16 cellular contexts compared by ENCODE assay signal in the genomic region with DNA sequence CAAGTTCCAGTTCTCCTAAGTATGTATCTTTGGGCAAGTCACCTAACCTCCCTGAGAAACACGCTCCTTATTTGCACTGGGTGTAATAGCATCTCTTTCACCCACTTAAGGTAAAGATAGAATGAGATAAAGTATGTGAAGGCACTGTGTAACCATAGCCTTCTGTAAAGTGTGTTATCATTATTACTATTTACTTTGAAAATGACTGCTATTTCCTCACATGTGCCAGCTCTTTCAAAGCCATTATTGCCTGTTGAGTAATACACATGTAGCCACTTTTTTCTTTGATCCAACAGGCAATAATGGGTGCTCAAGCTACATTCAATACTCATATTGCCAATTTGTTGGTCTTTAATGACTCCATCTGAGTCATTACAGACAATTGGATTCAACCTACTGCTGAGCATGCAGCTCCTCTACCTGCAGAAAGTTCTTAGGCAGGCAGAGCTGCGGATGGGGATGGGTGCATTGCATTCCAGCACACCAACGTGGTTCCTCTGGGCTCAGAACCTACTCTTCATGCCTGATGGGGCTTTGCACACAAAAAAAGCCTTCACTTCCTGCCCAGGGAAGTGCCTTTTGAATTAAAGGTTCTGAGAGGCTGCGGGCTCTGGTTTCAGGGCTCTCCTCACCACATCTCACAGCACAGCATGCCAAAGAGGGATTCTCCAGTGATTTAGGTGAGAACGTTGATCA. TPM values are rescaled to one million over a fixed set of nuclear protein-coding genes. Genes with fewer than 3 reads are reported as not detected.
"Had no signal": no experiment of that assay in that cellular context is flagged by ENCODE, and none has a peak within 500 bp of the region (broad histone marks: within the 10 kb centered on the region; RNA-seq: fewer than 3 reads in every experiment).

No MANE protein-coding gene starts in this region.

- H3K36me3 ChIP-seq: left lung, sigmoid colon, upper lobe of right lung had no signal

- H3K9me3 ChIP-seq: body of pancreas, left lung, sigmoid colon, upper lobe of right lung had no signal

- H3K27me3 ChIP-seq: body of pancreas, left lung, sigmoid colon, upper lobe of right lung had no signal

- H3K9me3 Mint-ChIP-seq: activated B cell treated with CpG ODN at 0.5 μM for 24 hours; activated CD4-positive, alpha-beta T cell treated with anti-CD3 and anti-CD28 coated beads, Interleukin-2, amount 10 ng/mL, durations not matched to agents 24 days and 14 days; activated naive CD4-positive, alpha-beta T cell treated with anti-CD3 and anti-CD28 coated beads, Interleukin-2, amount 10 ng/mL, durations not matched to agents 7 days and 5 days; activated T-helper 2 cell treated with anti-CD3 and anti-CD28 coated beads, Interferon-gamma antibody, Interleukin-2, Interleukin-4, amounts not matched to agents 10 μg/mL and 5 μg/mL and 100 μg/mL, durations not matched to agents 14 hours and 24 hours and 36 hours had no signal

- DNase-seq: activated B cell treated with CpG ODN at 0.5 μM for 24 hours; activated CD4-positive, alpha-beta T cell treated with anti-CD3 and anti-CD28 coated beads, Interleukin-2, amount 10 ng/mL, durations not matched to agents 24 days and 14 days; activated naive CD4-positive, alpha-beta T cell treated with anti-CD3 and anti-CD28 coated beads, Interleukin-2, amount 10 ng/mL, durations not matched to agents 7 days and 5 days; body of pancreas; dermis blood vessel endothelial cell; erythroblast; left lung; sigmoid colon; stimulated activated CD4-positive, alpha-beta T cell treated with anti-CD3 and anti-CD28 coated beads, Interleukin-2, amount 100 ng/mL, for 24 hours; stimulated activated naive B cell treated with anti-CD40 and anti-IgM and Interleukin-4, amounts not matched to agents 10 μg/mL and 1 μg/mL and 100 μg/mL, for 72 hours; upper lobe of right lung had no signal

- H3K36me3 Mint-ChIP-seq: activated naive CD4-positive, alpha-beta T cell treated with anti-CD3 and anti-CD28 coated beads, Interleukin-2, amount 10 ng/mL, durations not matched to agents 7 days and 5 days; memory B cell; stimulated activated naive B cell treated with anti-CD40 and anti-IgM and Interleukin-4, amounts not matched to agents 10 μg/mL and 1 μg/mL and 100 μg/mL, for 72 hours had no signal

- H3K4me1 Mint-ChIP-seq: activated B cell treated with CpG ODN at 0.5 μM for 24 hours; activated CD4-positive, alpha-beta T cell treated with anti-CD3 and anti-CD28 coated beads, Interleukin-2, amount 10 ng/mL, durations not matched to agents 24 days and 14 days; activated naive CD4-positive, alpha-beta T cell treated with anti-CD3 and anti-CD28 coated beads, Interleukin-2, amount 10 ng/mL, durations not matched to agents 7 days and 5 days; memory B cell had no signal

- H3K27ac ChIP-seq: body of pancreas, left lung, sigmoid colon, upper lobe of right lung had no signal

- H3K27ac Mint-ChIP-seq: activated B cell treated with CpG ODN at 0.5 μM for 24 hours; activated CD4-positive, alpha-beta T cell treated with anti-CD3 and anti-CD28 coated beads, Interleukin-2, amount 10 ng/mL, durations not matched to agents 24 days and 14 days; activated naive CD4-positive, alpha-beta T cell treated with anti-CD3 and anti-CD28 coated beads, Interleukin-2, amount 10 ng/mL, durations not matched to agents 7 days and 5 days; activated T-helper 2 cell treated with anti-CD3 and anti-CD28 coated beads, Interferon-gamma antibody, Interleukin-2, Interleukin-4, amounts not matched to agents 10 μg/mL and 5 μg/mL and 100 μg/mL, durations not matched to agents 14 hours and 24 hours and 36 hours; memory B cell; nephron; stimulated activated naive B cell treated with anti-CD40 and anti-IgM and Interleukin-4, amounts not matched to agents 10 μg/mL and 1 μg/mL and 100 μg/mL, for 72 hours had no signal

- H3K4me1 ChIP-seq: body of pancreas, left lung, upper lobe of right lung had no signal

- H3K27me3 Mint-ChIP-seq: activated naive CD4-positive, alpha-beta T cell treated with anti-CD3 and anti-CD28 coated beads, Interleukin-2, amount 10 ng/mL, durations not matched to agents 7 days and 5 days had no signal

- H3K4me3 ChIP-seq: body of pancreas, left lung, sigmoid colon, upper lobe of right lung had no signal

- H3K4me3 Mint-ChIP-seq: activated B cell treated with CpG ODN at 0.5 μM for 24 hours; activated CD4-positive, alpha-beta T cell treated with anti-CD3 and anti-CD28 coated beads, Interleukin-2, amount 10 ng/mL, durations not matched to agents 24 days and 14 days; activated naive CD4-positive, alpha-beta T cell treated with anti-CD3 and anti-CD28 coated beads, Interleukin-2, amount 10 ng/mL, durations not matched to agents 7 days and 5 days; memory B cell; nephron; stimulated activated naive B cell treated with anti-CD40 and anti-IgM and Interleukin-4, amounts not matched to agents 10 μg/mL and 1 μg/mL and 100 μg/mL, for 72 hours had no signal

- ATAC-seq: body of pancreas; left lung; stimulated activated naive B cell treated with anti-CD40 and anti-IgM and Interleukin-4, amounts not matched to agents 10 μg/mL and 1 μg/mL and 100 μg/mL, for 72 hours; upper lobe of right lung had no signal

RNA-seq across cellular contexts. Expression of gene PTCHD1, which starts 9.7 kb away (rescaled TPM):
- total RNA-seq: activated CD4-positive, alpha-beta T cell treated with anti-CD3 and anti-CD28 coated beads, Interleukin-2, amount 10 ng/mL, durations not matched to agents 24 days and 14 days; activated T-helper 2 cell treated with anti-CD3 and anti-CD28 coated beads, Interferon-gamma antibody, Interleukin-2, Interleukin-4, amounts not matched to agents 10 μg/mL and 5 μg/mL and 100 μg/mL, durations not matched to agents 14 hours and 24 hours and 36 hours; dermis blood vessel endothelial cell; pulmonary artery endothelial cell; T-helper 1 cell treated with Interleukin-12 subunit alpha and Interleukin-12 subunit beta and Interleukin-4 antibody, amounts not matched to agents 30 ng/mL and 1 ng/mL, for 36 hours had no signal
